Comparison of ENCODE assay signal across 22 cellular contexts in the genomic region with DNA sequence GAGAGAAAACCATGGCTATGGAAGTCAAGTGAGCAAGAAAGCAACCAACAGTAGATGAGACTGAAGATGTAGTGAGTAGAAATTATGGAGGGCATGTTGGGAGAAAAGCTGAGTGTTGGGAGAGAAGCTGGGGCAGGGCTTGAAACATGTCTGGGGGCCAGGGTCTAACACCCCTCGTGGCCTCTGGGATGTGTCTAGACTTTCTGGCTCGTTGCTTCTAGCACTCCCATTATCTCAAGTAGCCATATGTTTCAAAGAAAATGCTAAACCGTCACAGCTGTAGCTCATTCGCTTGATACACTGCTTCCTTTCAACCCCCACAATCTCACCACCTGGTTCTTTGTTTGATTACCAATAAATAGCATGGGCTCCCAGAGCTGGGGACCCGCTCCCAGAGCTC.
DNase-seq lines count a peak whose midpoint lies in the region; ATAC-seq, FAIRE-seq and TF ChIP-seq lines count a peak whose summit lies in the region.
"Had no signal": no experiment of that assay in that cellular context is flagged by ENCODE, and none has a peak within 500 bp of the region (broad histone marks: within the 10 kb centered on the region; RNA-seq: fewer than 3 reads in every experiment).

No MANE protein-coding gene starts in this region.

- peaks cover 20% of the 10 kb centered on the region for H3K9me3 Mint-ChIP-seq in nephron progenitor cell

- no peak overlapping the region for H2BK120ac ChIP-seq in H1 (replicated peaks; ENCODE audit: low read depth, low read length)

- no peak for TF ChIP-seq EP300 in H1 (IDR thresholded peaks at IDR 0.05; ENCODE audit: borderline replicate concordance in 1 of 2, low read depth in 2 of 2, low read length in 2 of 2)

- H3K14ac ChIP-seq in H1 (ENCODE audit: insufficient read length): no peak overlapping the region

- peak overlapping the region; percentile 88 for H2AFZ ChIP-seq in H1 (ENCODE audit: low read length)

- H3K9me3 ChIP-seq in H1 (ENCODE audit: insufficient read depth in 2 of 2, low read depth in 1 of 2, low read length in 1 of 2): peaks cover 0 to 7% of the 10 kb centered on the region in 2 experiments; a peak in 1 of 4 replicates
- H3K9me3 ChIP-seq: Peyer's patch had no signal

- peak; percentile 64 for DNase-seq in NCI-H82 (lab: John Stamatoyannopoulos, UW)
- no peak for DNase-seq in NCI-H82 treated with DMSO at 0.1 percent for 48 hours (lab: John Stamatoyannopoulos, UW; ENCODE audit: unreplicated experiment)
- DNase-seq in NCI-H524 treated with DMSO at 0.1 percent for 48 hours (lab: John Stamatoyannopoulos, UW): peak; percentile 71
- DNase-seq in H1 (ENCODE audit: low read depth in 1 of 2, low spot score in 2 of 2): no peak
- no peak for DNase-seq in effector CD4-positive, alpha-beta T cell
- DNase-seq in nephron progenitor cell: no peak
- DNase-seq: CD4-positive, alpha-beta T cell; Kasumi-1; NCI-H1092 treated with DMSO at 0.1 percent for 48 hours; NCI-H1436; NCI-H1930; NCI-H345; NCI-H510A treated with DMSO at 0.1 percent for 48 hours; Peyer's patch; SHP77 treated with DMSO at 0.1 percent for 48 hours; T-helper 1 cell had no signal

- no peaks in the 10 kb centered on the region for H3K27me3 ChIP-seq in H1 (replicated peaks in 1 of 4; ENCODE audit: control insufficient read depth in 3 of 4, extremely low read depth in 1 of 4, insufficient read depth in 3 of 4, low read length in 3 of 4)
- H3K27me3 ChIP-seq: BLaER1, Peyer's patch had no signal

- H3K18ac ChIP-seq in H1 (ENCODE audit: extremely low read depth, low read length): no peak overlapping the region

- H4K8ac ChIP-seq in H1 (ENCODE audit: extremely low read depth, insufficient read depth, low read length): no peak overlapping the region

- no peaks in the 10 kb centered on the region for H3K36me3 ChIP-seq in H1 (ENCODE audit: control insufficient read depth in 2 of 4, insufficient read depth in 4 of 4, low read length in 3 of 4)
- H3K36me3 ChIP-seq: BLaER1, Peyer's patch had no signal

- TF ChIP-seq POLR2A in H1 (IDR thresholded peaks at IDR 0.05; ENCODE audit: control extremely low read depth in 1 of 2, low read depth in 2 of 2, low read length in 2 of 2): no peak

- H3K27ac ChIP-seq in H1 (ENCODE audit: low read depth, low read length): no peak overlapping the region
- H3K27ac ChIP-seq: BLaER1, HL-60, Peyer's patch had no signal

- H2BK20ac ChIP-seq in H1 (ENCODE audit: low read length): no peak overlapping the region

- H3K4me3 ChIP-seq in H1 (ENCODE audit: extremely low read depth in 1 of 4, insufficient read depth in 2 of 4, low read depth in 3 of 4, low read length in 4 of 4): no peak overlapping the region
- H3K4me3 ChIP-seq: BLaER1, Peyer's patch had no signal

- H3K4me2 ChIP-seq in H1 (ENCODE audit: insufficient read depth in 1 of 2, low read depth in 2 of 2, low read length in 2 of 2): no peak overlapping the region
- H3K4me2 ChIP-seq: BLaER1 had no signal

- no peak for TF ChIP-seq RAD21 in H1 (IDR thresholded peaks at IDR 0.05 in 1 of 2, conservative IDR thresholded peaks at IDR 0.05 in 1 of 2; ENCODE audit: low read depth in 2 of 2, low read length in 2 of 2)

- no peaks in the 10 kb centered on the region for H3K79me1 ChIP-seq in H1 (ENCODE audit: low read depth, low read length)

- 85% methylated on average over 5 of the region's 5 CpGs; no CpG with 5 or more reads in 1 of the 2 experiments for WGBS in H1 (ENCODE audit: extremely low coverage in 1 of 2, insufficient coverage in 1 of 2, insufficient read length in 1 of 2, insufficient replicate concordance in 2 of 2, low coverage in 1 of 2, low lambda C conversion rate in 2 of 2, missing lambda C conversion rate in 1 of 2), 2 experiments

- no peak overlapping the region for H4K91ac ChIP-seq in H1 (replicated peaks; ENCODE audit: insufficient read length, low read length)

- H3K36me3 Mint-ChIP-seq in nephron progenitor cell (ENCODE audit: low read depth): no peaks in the 10 kb centered on the region

- no peak overlapping the region for H2BK15ac ChIP-seq in H1 (ENCODE audit: low read length)

- no peaks in the 10 kb centered on the region for H4K20me1 ChIP-seq in H1 (replicated peaks in 1 of 2; ENCODE audit: control insufficient read depth in 1 of 2, insufficient read depth in 2 of 2, low read length in 2 of 2)
- H4K20me1 ChIP-seq: BLaER1 had no signal

- H4K5ac ChIP-seq in H1 (ENCODE audit: insufficient read length, low read depth, low read length): no peak overlapping the region

- H3K4me3 Mint-ChIP-seq in nephron progenitor cell: no peak overlapping the region
- H3K4me3 Mint-ChIP-seq: CD4-positive, alpha-beta T cell had no signal

- H3K79me2 ChIP-seq in H1 (ENCODE audit: control insufficient read depth in 1 of 2, insufficient read depth in 2 of 2, low read length in 2 of 2): no peaks in the 10 kb centered on the region

- no peak overlapping the region for H3K9ac ChIP-seq in H1 (replicated peaks in 1 of 4; ENCODE audit: extremely low read depth in 1 of 4, low read depth in 3 of 4, low read length in 3 of 4)
- H3K9ac ChIP-seq: BLaER1 had no signal

- H3K27me3 Mint-ChIP-seq in nephron progenitor cell (ENCODE audit: low read depth, poor library complexity): peaks cover 3% of the 10 kb centered on the region
- H3K27me3 Mint-ChIP-seq: CD4-positive, alpha-beta T cell had no signal

- no peak overlapping the region for H2AK5ac ChIP-seq in H1 (ENCODE audit: low read depth, low read length)

- H3K23me2 ChIP-seq in H1 (ENCODE audit: low read depth, low read length): no peaks in the 10 kb centered on the region

- H2BK12ac ChIP-seq in H1 (ENCODE audit: low read depth, low read length): no peak overlapping the region

- no peak for ATAC-seq in GM18520 (IDR thresholded peaks at IDR 0.05; ENCODE audit: unreplicated experiment)

- H2BK5ac ChIP-seq in H1 (ENCODE audit: low read depth, low read length): no peak overlapping the region

- no peak overlapping the region for H3K23ac ChIP-seq in H1 (ENCODE audit: insufficient read length)

- no peak overlapping the region for H3K56ac ChIP-seq in H1 (replicated peaks; ENCODE audit: insufficient read length, low read depth, low read length)

- no peak overlapping the region for H3K4ac ChIP-seq in H1 (replicated peaks; ENCODE audit: insufficient read length, low read depth, low read length)

- no peak overlapping the region for H3K27ac Mint-ChIP-seq in nephron progenitor cell
- H3K27ac Mint-ChIP-seq: CD4-positive, alpha-beta T cell had no signal

- CTCF ChIA-PET in H1 (lab: Charles Lee; ENCODE audit: partially characterized antibody): interaction anchor here (1.1 kb wide), 1 partner anchor 9 kb away, joined by 3 read pairs; no protein-coding TSS in a partner anchor

- FAIRE-seq in H1 (lab: Jason Lieb, UNC): no peak
- FAIRE-seq: A204.1, D721Med, G401.6 had no signal

- peaks cover 18% of the 10 kb centered on the region for H3K4me1 Mint-ChIP-seq in nephron progenitor cell

- POLR2A ChIA-PET in H1 (lab: Charles Lee; ENCODE audit: partially characterized antibody): no interaction called here

- TF ChIP-seq CTCF in H1 (IDR thresholded peaks at IDR 0.05; ENCODE audit: control extremely low read depth in 1 of 3, insufficient read depth in 1 of 3, low read depth in 1 of 3, low read length in 3 of 3) (no peak), nephron progenitor cell (IDR thresholded peaks at IDR 0.05) (no peak)

- H3K4me1 ChIP-seq in H1 (replicated peaks in 1 of 4; ENCODE audit: control insufficient read depth in 3 of 4, insufficient read depth in 4 of 4, low read length in 3 of 4): no peaks in the 10 kb centered on the region
- H3K4me1 ChIP-seq: BLaER1, Peyer's patch had no signal

TF ChIP-seq in H1, 55 proteins besides CTCF, POLR2A, EP300 and RAD21:
- TF ChIP-seq TBP (IDR thresholded peaks at IDR 0.05; ENCODE audit: low read depth, low read length) (no peak), KDM4A (IDR thresholded peaks at IDR 0.05; ENCODE audit: low read depth, low read length, severe bottlenecking) (no peak), CHD1 (IDR thresholded peaks at IDR 0.05; ENCODE audit: low read depth, low read length) (no peak), SUZ12 (IDR thresholded peaks at IDR 0.05; ENCODE audit: low read length) (no peak), SAP30 (IDR thresholded peaks at IDR 0.05; ENCODE audit: insufficient read depth, insufficient replicate concordance, low read length) (no peak), HDAC2 (IDR thresholded peaks at IDR 0.05; ENCODE audit: borderline replicate concordance in 1 of 2, low read depth in 2 of 2, low read length in 2 of 2) (no peak), SP4 (IDR thresholded peaks at IDR 0.05; ENCODE audit: low read length) (no peak), ZNF274 (IDR thresholded peaks at IDR 0.05; ENCODE audit: borderline replicate concordance, extremely low read depth, low read length) (no peak), SIRT6 (IDR thresholded peaks at IDR 0.05; ENCODE audit: low read length) (no peak)
- TF ChIP-seq, protein P1, sequence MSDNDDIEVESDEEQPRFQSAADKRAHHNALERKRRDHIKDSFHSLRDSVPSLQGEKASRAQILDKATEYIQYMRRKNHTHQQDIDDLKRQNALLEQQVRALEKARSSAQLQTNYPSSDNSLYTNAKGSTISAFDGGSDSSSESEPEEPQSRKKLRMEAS (IDR thresholded peaks at IDR 0.05): no peak

Comparison
In these comparisons a context has a peak if more than half of its experiments do, and no peak if none do; other contexts are left out.
1. DNase-seq: peak in NCI-H82 (single experiment) and NCI-H524 treated with DMSO at 0.1 percent for 48 hours (single experiment); none in NCI-H82 treated with DMSO at 0.1 percent for 48 hours (single experiment), H1 (0 of 2), effector CD4-positive, alpha-beta T cell (single experiment) and nephron progenitor cell (single experiment).